In genomic region chr1:35319988-35320713, GRCh38 we compare ENCODE assay signal across 20 cellular contexts. TPM values are rescaled to one million over a fixed set of nuclear protein-coding genes. Genes with fewer than 3 reads are reported as not detected.
DNase-seq lines count a peak whose midpoint lies in the region; ATAC-seq, FAIRE-seq and TF ChIP-seq lines count a peak whose summit lies in the region.
"Had no signal": no experiment of that assay in that cellular context is flagged by ENCODE, and none has a peak within 500 bp of the region (broad histone marks: within the 10 kb centered on the region; RNA-seq: fewer than 3 reads in every experiment).

No MANE protein-coding gene starts in this region.

- no peak overlapping the region for H3K9ac ChIP-seq in astrocyte (ENCODE audit: low read length)

- H3K27me3 Mint-ChIP-seq in astrocyte (ENCODE audit: low read depth, unreplicated experiment) (no peaks in the 10 kb centered on the region), nephron progenitor cell (ENCODE audit: low read depth, poor library complexity) (no peaks in the 10 kb centered on the region)
- H3K27me3 Mint-ChIP-seq: B cell; stimulated activated memory B cell treated with anti-CD40 and anti-IgM and Interleukin-4, amounts not matched to agents 10 μg/mL and 1 μg/mL and 100 μg/mL, for 72 hours had no signal

- no peaks in the 10 kb centered on the region for H3K36me3 ChIP-seq in astrocyte (ENCODE audit: insufficient read depth, low read length)
- H3K36me3 ChIP-seq: uterus had no signal

- DNase-seq in GM03348 (ENCODE audit: low spot score), result peak; percentile 29
- peak; percentile 74 for DNase-seq in astrocyte (ENCODE audit: low read depth)
- DNase-seq in fibroblast of the aortic adventitia (ENCODE audit: low read depth), result peak; percentile 89
- DNase-seq in nephron progenitor cell, result no peak
- no peak for DNase-seq in NCI-H2171 treated with DMSO at 0.1 percent for 48 hours (lab: John Stamatoyannopoulos, UW)
- DNase-seq in Ammon's horn (ENCODE audit: low spot score), result no peak
- DNase-seq in 8988T, result no peak
- DNase-seq: activated CD4-positive, alpha-beta T cell treated with anti-CD3 and anti-CD28 coated beads, Interleukin-2, amount 50 U/mL, for 4 hours; central memory CD4-positive, alpha-beta T cell; DMS153; mucosa of descending colon; NCI-H1417; NCI-H510A treated with DMSO at 0.1 percent for 48 hours; stimulated activated CD4-positive, alpha-beta T cell treated with anti-CD3 and anti-CD28 coated beads, Interleukin-4, amount 100 ng/mL, for 4 hours; uterus had no signal

- H2AFZ ChIP-seq in astrocyte (ENCODE audit: low read depth, low read length), result no peak overlapping the region

- FAIRE-seq in astrocyte (lab: Jason Lieb, UNC), result no peak
- FAIRE-seq: RCC 7860 had no signal

- no peak overlapping the region for H3K4me3 ChIP-seq in astrocyte (ENCODE audit: insufficient read depth, low read depth, low read length)
- no peak overlapping the region for H3K4me3 ChIP-seq in fibroblast of the aortic adventitia (ENCODE audit: low read depth, low read length)
- H3K4me3 ChIP-seq: mucosa of descending colon, uterus had no signal

- no peak for ATAC-seq in GM21390 (IDR thresholded peaks at IDR 0.05; ENCODE audit: unreplicated experiment)
- ATAC-seq: mucosa of descending colon; stimulated activated memory B cell treated with anti-CD40 and anti-IgM and Interleukin-4, amounts not matched to agents 10 μg/mL and 1 μg/mL and 100 μg/mL, for 72 hours had no signal

- no peaks in the 10 kb centered on the region for H3K9me3 ChIP-seq in astrocyte (ENCODE audit: insufficient read depth, low read depth, low read length)
- H3K9me3 ChIP-seq: mucosa of descending colon, uterus had no signal

- no peaks in the 10 kb centered on the region for H3K27me3 ChIP-seq in astrocyte (ENCODE audit: insufficient read depth, low read length)
- H3K27me3 ChIP-seq: uterus had no signal

- no peak overlapping the region for H3K27ac ChIP-seq in astrocyte (ENCODE audit: low read depth, low read length)
- H3K27ac ChIP-seq: uterus had no signal

- TF ChIP-seq CTCF in astrocyte (IDR thresholded peaks at IDR 0.05; ENCODE audit: insufficient read depth, low read depth, low read length), result no peak
- no peak for TF ChIP-seq CTCF in fibroblast of the aortic adventitia (IDR thresholded peaks at IDR 0.05; ENCODE audit: insufficient read depth, low read length)
- no peak for TF ChIP-seq CTCF in nephron progenitor cell (IDR thresholded peaks at IDR 0.05)

- peaks cover 8% of the 10 kb centered on the region for H3K36me3 Mint-ChIP-seq in astrocyte (ENCODE audit: low read depth, unreplicated experiment)
- H3K36me3 Mint-ChIP-seq in nephron progenitor cell (ENCODE audit: low read depth), result peaks cover 66% of the 10 kb centered on the region

- H3K4me1 Mint-ChIP-seq in astrocyte (ENCODE audit: low read depth, unreplicated experiment), result peaks cover 14% of the 10 kb centered on the region
- H3K4me1 Mint-ChIP-seq in nephron progenitor cell, result peaks cover 15% of the 10 kb centered on the region

- H3K27ac Mint-ChIP-seq in astrocyte (ENCODE audit: unreplicated experiment) (no peak overlapping the region), nephron progenitor cell (peak overlapping the region; percentile 87)
- H3K27ac Mint-ChIP-seq: activated T-helper 2 cell treated with anti-CD3 and anti-CD28 coated beads, Interferon-gamma antibody, Interleukin-2, Interleukin-4, amounts not matched to agents 10 μg/mL and 5 μg/mL and 100 μg/mL, durations not matched to agents 14 hours and 24 hours and 36 hours; B cell; stimulated activated memory B cell treated with anti-CD40 and anti-IgM and Interleukin-4, amounts not matched to agents 10 μg/mL and 1 μg/mL and 100 μg/mL, for 72 hours had no signal

- H3K79me2 ChIP-seq in astrocyte (ENCODE audit: insufficient read depth, low read length), result peaks cover 74% of the 10 kb centered on the region

- H3K4me1 ChIP-seq in astrocyte (ENCODE audit: insufficient read depth, low read length), result no peaks in the 10 kb centered on the region

- no peaks in the 10 kb centered on the region for H3K9me3 Mint-ChIP-seq in astrocyte (ENCODE audit: unreplicated experiment)
- H3K9me3 Mint-ChIP-seq in nephron progenitor cell, result peaks cover 4% of the 10 kb centered on the region
- H3K9me3 Mint-ChIP-seq: activated T-helper 2 cell treated with anti-CD3 and anti-CD28 coated beads, Interferon-gamma antibody, Interleukin-2, Interleukin-4, amounts not matched to agents 10 μg/mL and 5 μg/mL and 100 μg/mL, durations not matched to agents 14 hours and 24 hours and 36 hours; stimulated activated memory B cell treated with anti-CD40 and anti-IgM and Interleukin-4, amounts not matched to agents 10 μg/mL and 1 μg/mL and 100 μg/mL, for 72 hours had no signal

- H4K20me1 ChIP-seq in astrocyte (ENCODE audit: insufficient read depth, low read length), result peaks cover 48% of the 10 kb centered on the region

- H3K4me2 ChIP-seq in astrocyte (ENCODE audit: low read length), result no peak overlapping the region

- no peak overlapping the region for H3K4me3 Mint-ChIP-seq in astrocyte (ENCODE audit: unreplicated experiment)
- no peak overlapping the region for H3K4me3 Mint-ChIP-seq in nephron progenitor cell
- H3K4me3 Mint-ChIP-seq: B cell; stimulated activated memory B cell treated with anti-CD40 and anti-IgM and Interleukin-4, amounts not matched to agents 10 μg/mL and 1 μg/mL and 100 μg/mL, for 72 hours had no signal

RNA-seq across cellular contexts. Expression of gene ZMYM4, which starts 51.6 kb away (rescaled TPM):
- total RNA-seq in astrocyte, result 57.6 and 65.5 TPM in 2 replicates
- 47.8 and 52.2 TPM in 2 replicates for total RNA-seq in fibroblast of the aortic adventitia (ENCODE audit: low replicate concordance)

Comparison
In these comparisons a context has a peak if more than half of its experiments do, and no peak if none do; other contexts are left out.
1. DNase-seq: peak in GM03348 (single experiment), astrocyte (single experiment) and fibroblast of the aortic adventitia (single experiment); none in nephron progenitor cell (single experiment), NCI-H2171 treated with DMSO at 0.1 percent for 48 hours (single experiment), Ammon's horn (single experiment) and 8988T (single experiment).